ENCODE assay signal across 1 cellular context in the genomic region with DNA sequence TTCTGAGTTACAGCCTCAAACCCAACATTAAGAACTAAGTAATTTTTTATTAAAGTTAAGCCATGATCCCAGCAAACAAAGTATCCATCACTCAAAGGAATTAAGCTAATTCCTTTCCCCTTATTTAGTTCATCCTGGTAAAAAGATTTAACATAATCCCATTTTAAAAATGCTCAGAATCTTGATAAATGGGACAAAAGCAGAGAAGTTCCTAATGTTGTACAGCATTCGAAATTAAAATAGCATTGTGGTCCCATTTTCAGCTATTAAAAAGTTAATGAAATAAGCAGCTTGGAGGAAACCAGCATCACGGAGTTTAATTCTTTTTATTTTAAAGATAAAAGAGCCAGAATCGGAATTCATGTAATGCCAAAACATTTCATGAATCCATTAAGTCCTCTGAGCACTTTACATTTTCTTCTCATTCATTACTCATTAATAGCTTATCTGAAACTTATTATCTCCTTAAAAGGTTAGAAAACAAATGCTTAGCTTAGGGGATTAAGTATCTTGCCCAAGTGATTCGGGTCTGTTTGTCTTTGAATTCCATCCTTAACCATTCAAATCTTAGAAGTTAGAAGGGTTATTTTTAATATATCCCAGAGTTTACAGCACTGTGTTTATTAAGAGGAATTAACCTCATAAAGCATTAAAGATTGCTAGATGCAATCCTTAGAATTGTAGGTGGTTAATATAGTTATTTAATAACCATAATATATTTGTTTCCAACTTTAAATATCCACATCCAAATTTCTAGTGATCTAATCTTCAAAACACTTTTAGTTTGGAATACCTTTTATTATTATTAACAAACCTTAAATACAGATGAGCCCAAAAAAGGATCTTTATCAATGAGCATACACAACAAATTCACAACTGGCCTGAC.
TF ChIP-seq lines count a peak whose summit lies in the region.

No MANE protein-coding gene starts in this region.

TF ChIP-seq in HepG2, 621 proteins besides CTCF, POLR2A, EP300 and RAD21 (continued from another document and continues in another):
- TF ChIP-seq THYN1 (CRISPR knock-in tag; IDR thresholded peaks at IDR 0.05; ENCODE audit: borderline replicate concordance, low read depth) (no peak), ZNF235 (CRISPR knock-in tag; IDR thresholded peaks at IDR 0.05; ENCODE audit: borderline replicate concordance) (no peak), AHR (CRISPR knock-in tag; IDR thresholded peaks at IDR 0.05) (no peak), ZZZ3 (CRISPR knock-in tag; IDR thresholded peaks at IDR 0.05; ENCODE audit: borderline replicate concordance) (no peak), ZFAT (CRISPR knock-in tag; conservative IDR thresholded peaks at IDR 0.05) (0 out of 2 replicates have a peak, but pooled peaks have one; percentile 23), ZNF569 (CRISPR knock-in tag; IDR thresholded peaks at IDR 0.05; ENCODE audit: borderline replicate concordance) (no peak), ZNF83 (CRISPR knock-in tag; IDR thresholded peaks at IDR 0.05; ENCODE audit: borderline replicate concordance) (no peak), ZNF260 (CRISPR knock-in tag; IDR thresholded peaks at IDR 0.05; ENCODE audit: borderline replicate concordance, low read depth) (no peak), TBP (CRISPR knock-in tag; IDR thresholded peaks at IDR 0.05) (no peak), HOXD1 (CRISPR knock-in tag; IDR thresholded peaks at IDR 0.05) (no peak), CREM (IDR thresholded peaks at IDR 0.05) (no peak), CREM (CRISPR knock-in tag; IDR thresholded peaks at IDR 0.05) (no peak), ZNF660 (CRISPR knock-in tag; IDR thresholded peaks at IDR 0.05; ENCODE audit: borderline replicate concordance, low read depth) (no peak), HDAC6 (IDR thresholded peaks at IDR 0.05; ENCODE audit: low read depth, low read length) (peak; percentile 67; the same call in 1 of the 2 replicates), AGO2 (optimal IDR thresholded peaks at IDR 0.05; ENCODE audit: low read depth, low read length) (peak; percentile 50), ZNF331 (CRISPR knock-in tag; IDR thresholded peaks at IDR 0.05) (no peak), MYNN (CRISPR knock-in tag; IDR thresholded peaks at IDR 0.05; ENCODE audit: low read depth) (no peak), KDM3A (CRISPR knock-in tag; IDR thresholded peaks at IDR 0.05; ENCODE audit: low read depth) (no peak), FIP1L1 (IDR thresholded peaks at IDR 0.05; ENCODE audit: borderline replicate concordance, insufficient read depth, low read depth, low read length) (no peak), ZNF136 (CRISPR knock-in tag; IDR thresholded peaks at IDR 0.05; ENCODE audit: low read depth) (no peak), ZFY (CRISPR knock-in tag; IDR thresholded peaks at IDR 0.05) (no peak), ZBTB42 (CRISPR knock-in tag; IDR thresholded peaks at IDR 0.05) (no peak), ZFP36 (IDR thresholded peaks at IDR 0.05; ENCODE audit: borderline replicate concordance, low read depth, low read length, partially characterized antibody) (no peak), TBL1XR1 (IDR thresholded peaks at IDR 0.05; ENCODE audit: borderline replicate concordance, low read length, partially characterized antibody) (no peak), ZNF121 (CRISPR knock-in tag; IDR thresholded peaks at IDR 0.05) (no peak), ZSCAN22 (CRISPR knock-in tag; IDR thresholded peaks at IDR 0.05) (no peak), FOXK2 (IDR thresholded peaks at IDR 0.05) (no peak), KLF15 (CRISPR knock-in tag; IDR thresholded peaks at IDR 0.05; ENCODE audit: borderline replicate concordance) (no peak), TAF1 (CRISPR knock-in tag; IDR thresholded peaks at IDR 0.05) (no peak), NCOR1 (IDR thresholded peaks at IDR 0.05; ENCODE audit: borderline replicate concordance, low read length) (0 out of 2 replicates have a peak, but pooled peaks have one; percentile 33), RAD51 (IDR thresholded peaks at IDR 0.05; ENCODE audit: borderline replicate concordance) (no peak)
- TF ChIP-seq, protein P1, sequence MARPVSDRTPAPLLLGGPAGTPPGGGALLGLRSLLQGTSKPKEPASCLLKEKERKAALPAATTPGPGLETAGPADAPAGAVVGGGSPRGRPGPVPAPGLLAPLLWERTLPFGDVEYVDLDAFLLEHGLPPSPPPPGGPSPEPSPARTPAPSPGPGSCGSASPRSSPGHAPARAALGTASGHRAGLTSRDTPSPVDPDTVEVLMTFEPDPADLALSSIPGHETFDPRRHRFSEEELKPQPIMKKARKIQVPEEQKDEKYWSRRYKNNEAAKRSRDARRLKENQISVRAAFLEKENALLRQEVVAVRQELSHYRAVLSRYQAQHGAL (CRISPR knock-in tag; IDR thresholded peaks at IDR 0.05; ENCODE audit: not compliant biosample characterization) = peak; percentile 43
- TF ChIP-seq, protein P2, sequence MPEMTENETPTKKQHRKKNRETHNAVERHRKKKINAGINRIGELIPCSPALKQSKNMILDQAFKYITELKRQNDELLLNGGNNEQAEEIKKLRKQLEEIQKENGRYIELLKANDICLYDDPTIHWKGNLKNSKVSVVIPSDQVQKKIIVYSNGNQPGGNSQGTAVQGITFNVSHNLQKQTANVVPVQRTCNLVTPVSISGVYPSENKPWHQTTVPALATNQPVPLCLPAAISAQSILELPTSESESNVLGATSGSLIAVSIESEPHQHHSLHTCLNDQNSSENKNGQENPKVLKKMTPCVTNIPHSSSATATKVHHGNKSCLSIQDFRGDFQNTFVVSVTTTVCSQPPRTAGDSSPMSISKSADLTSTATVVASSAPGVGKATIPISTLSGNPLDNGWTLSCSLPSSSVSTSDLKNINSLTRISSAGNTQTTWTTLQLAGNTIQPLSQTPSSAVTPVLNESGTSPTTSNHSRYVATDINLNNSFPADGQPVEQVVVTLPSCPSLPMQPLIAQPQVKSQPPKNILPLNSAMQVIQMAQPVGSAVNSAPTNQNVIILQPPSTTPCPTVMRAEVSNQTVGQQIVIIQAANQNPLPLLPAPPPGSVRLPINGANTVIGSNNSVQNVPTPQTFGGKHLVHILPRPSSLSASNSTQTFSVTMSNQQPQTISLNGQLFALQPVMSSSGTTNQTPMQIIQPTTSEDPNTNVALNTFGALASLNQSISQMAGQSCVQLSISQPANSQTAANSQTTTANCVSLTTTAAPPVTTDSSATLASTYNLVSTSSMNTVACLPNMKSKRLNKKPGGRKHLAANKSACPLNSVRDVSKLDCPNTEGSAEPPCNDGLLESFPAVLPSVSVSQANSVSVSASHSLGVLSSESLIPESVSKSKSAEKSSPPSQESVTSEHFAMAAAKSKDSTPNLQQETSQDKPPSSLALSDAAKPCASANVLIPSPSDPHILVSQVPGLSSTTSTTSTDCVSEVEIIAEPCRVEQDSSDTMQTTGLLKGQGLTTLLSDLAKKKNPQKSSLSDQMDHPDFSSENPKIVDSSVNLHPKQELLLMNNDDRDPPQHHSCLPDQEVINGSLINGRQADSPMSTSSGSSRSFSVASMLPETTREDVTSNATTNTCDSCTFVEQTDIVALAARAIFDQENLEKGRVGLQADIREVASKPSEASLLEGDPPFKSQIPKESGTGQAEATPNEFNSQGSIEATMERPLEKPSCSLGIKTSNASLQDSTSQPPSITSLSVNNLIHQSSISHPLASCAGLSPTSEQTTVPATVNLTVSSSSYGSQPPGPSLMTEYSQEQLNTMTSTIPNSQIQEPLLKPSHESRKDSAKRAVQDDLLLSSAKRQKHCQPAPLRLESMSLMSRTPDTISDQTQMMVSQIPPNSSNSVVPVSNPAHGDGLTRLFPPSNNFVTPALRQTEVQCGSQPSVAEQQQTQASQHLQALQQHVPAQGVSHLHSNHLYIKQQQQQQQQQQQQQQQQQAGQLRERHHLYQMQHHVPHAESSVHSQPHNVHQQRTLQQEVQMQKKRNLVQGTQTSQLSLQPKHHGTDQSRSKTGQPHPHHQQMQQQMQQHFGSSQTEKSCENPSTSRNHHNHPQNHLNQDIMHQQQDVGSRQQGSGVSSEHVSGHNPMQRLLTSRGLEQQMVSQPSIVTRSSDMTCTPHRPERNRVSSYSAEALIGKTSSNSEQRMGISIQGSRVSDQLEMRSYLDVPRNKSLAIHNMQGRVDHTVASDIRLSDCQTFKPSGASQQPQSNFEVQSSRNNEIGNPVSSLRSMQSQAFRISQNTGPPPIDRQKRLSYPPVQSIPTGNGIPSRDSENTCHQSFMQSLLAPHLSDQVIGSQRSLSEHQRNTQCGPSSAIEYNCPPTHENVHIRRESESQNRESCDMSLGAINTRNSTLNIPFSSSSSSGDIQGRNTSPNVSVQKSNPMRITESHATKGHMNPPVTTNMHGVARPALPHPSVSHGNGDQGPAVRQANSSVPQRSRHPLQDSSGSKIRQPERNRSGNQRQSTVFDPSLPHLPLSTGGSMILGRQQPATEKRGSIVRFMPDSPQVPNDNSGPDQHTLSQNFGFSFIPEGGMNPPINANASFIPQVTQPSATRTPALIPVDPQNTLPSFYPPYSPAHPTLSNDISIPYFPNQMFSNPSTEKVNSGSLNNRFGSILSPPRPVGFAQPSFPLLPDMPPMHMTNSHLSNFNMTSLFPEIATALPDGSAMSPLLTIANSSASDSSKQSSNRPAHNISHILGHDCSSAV (CRISPR knock-in tag; IDR thresholded peaks at IDR 0.05; ENCODE audit: borderline replicate concordance) = no peak
- TF ChIP-seq, protein P3, sequence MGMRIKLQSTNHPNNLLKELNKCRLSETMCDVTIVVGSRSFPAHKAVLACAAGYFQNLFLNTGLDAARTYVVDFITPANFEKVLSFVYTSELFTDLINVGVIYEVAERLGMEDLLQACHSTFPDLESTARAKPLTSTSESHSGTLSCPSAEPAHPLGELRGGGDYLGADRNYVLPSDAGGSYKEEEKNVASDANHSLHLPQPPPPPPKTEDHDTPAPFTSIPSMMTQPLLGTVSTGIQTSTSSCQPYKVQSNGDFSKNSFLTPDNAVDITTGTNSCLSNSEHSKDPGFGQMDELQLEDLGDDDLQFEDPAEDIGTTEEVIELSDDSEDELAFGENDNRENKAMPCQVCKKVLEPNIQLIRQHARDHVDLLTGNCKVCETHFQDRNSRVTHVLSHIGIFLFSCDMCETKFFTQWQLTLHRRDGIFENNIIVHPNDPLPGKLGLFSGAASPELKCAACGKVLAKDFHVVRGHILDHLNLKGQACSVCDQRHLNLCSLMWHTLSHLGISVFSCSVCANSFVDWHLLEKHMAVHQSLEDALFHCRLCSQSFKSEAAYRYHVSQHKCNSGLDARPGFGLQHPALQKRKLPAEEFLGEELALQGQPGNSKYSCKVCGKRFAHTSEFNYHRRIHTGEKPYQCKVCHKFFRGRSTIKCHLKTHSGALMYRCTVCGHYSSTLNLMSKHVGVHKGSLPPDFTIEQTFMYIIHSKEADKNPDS (CRISPR knock-in tag; IDR thresholded peaks at IDR 0.05) = no peak
- TF ChIP-seq, protein P4, sequence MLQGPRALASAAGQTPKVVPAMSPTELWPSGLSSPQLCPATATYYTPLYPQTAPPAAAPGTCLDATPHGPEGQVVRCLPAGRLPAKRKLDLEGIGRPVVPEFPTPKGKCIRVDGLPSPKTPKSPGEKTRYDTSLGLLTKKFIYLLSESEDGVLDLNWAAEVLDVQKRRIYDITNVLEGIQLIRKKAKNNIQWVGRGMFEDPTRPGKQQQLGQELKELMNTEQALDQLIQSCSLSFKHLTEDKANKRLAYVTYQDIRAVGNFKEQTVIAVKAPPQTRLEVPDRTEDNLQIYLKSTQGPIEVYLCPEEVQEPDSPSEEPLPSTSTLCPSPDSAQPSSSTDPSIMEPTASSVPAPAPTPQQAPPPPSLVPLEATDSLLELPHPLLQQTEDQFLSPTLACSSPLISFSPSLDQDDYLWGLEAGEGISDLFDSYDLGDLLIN (CRISPR knock-in tag; IDR thresholded peaks at IDR 0.05; ENCODE audit: borderline replicate concordance) = no peak
- TF ChIP-seq, protein P5, sequence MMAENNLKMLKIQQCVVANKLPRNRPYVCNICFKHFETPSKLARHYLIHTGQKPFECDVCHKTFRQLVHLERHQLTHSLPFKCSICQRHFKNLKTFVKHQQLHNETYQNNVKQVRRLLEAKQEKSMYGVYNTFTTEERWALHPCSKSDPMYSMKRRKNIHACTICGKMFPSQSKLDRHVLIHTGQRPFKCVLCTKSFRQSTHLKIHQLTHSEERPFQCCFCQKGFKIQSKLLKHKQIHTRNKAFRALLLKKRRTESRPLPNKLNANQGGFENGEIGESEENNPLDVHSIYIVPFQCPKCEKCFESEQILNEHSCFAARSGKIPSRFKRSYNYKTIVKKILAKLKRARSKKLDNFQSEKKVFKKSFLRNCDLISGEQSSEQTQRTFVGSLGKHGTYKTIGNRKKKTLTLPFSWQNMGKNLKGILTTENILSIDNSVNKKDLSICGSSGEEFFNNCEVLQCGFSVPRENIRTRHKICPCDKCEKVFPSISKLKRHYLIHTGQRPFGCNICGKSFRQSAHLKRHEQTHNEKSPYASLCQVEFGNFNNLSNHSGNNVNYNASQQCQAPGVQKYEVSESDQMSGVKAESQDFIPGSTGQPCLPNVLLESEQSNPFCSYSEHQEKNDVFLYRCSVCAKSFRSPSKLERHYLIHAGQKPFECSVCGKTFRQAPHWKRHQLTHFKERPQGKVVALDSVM (CRISPR knock-in tag; IDR thresholded peaks at IDR 0.05) = no peak
- TF ChIP-seq, protein P6, sequence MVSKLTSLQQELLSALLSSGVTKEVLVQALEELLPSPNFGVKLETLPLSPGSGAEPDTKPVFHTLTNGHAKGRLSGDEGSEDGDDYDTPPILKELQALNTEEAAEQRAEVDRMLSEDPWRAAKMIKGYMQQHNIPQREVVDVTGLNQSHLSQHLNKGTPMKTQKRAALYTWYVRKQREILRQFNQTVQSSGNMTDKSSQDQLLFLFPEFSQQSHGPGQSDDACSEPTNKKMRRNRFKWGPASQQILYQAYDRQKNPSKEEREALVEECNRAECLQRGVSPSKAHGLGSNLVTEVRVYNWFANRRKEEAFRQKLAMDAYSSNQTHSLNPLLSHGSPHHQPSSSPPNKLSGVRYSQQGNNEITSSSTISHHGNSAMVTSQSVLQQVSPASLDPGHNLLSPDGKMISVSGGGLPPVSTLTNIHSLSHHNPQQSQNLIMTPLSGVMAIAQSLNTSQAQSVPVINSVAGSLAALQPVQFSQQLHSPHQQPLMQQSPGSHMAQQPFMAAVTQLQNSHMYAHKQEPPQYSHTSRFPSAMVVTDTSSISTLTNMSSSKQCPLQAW (CRISPR knock-in tag; IDR thresholded peaks at IDR 0.05) = no peak
- TF ChIP-seq, protein P7, sequence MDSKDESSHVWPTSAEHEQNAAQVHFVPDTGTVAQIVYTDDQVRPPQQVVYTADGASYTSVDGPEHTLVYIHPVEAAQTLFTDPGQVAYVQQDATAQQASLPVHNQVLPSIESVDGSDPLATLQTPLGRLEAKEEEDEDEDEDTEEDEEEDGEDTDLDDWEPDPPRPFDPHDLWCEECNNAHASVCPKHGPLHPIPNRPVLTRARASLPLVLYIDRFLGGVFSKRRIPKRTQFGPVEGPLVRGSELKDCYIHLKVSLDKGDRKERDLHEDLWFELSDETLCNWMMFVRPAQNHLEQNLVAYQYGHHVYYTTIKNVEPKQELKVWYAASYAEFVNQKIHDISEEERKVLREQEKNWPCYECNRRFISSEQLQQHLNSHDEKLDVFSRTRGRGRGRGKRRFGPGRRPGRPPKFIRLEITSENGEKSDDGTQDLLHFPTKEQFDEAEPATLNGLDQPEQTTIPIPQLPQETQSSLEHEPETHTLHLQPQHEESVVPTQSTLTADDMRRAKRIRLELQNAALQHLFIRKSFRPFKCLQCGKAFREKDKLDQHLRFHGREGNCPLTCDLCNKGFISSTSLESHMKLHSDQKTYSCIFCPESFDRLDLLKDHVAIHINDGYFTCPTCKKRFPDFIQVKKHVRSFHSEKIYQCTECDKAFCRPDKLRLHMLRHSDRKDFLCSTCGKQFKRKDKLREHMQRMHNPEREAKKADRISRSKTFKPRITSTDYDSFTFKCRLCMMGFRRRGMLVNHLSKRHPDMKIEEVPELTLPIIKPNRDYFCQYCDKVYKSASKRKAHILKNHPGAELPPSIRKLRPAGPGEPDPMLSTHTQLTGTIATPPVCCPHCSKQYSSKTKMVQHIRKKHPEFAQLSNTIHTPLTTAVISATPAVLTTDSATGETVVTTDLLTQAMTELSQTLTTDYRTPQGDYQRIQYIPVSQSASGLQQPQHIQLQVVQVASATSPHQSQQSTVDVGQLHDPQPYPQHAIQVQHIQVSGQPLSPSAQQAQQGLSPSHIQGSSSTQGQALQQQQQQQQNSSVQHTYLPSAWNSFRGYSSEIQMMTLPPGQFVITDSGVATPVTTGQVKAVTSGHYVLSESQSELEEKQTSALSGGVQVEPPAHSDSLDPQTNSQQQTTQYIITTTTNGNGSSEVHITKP (CRISPR knock-in tag; IDR thresholded peaks at IDR 0.05; ENCODE audit: low read depth) = no peak
